Comparison of ENCODE assay signal across 8 cellular contexts in genomic region chr5:43305948-43306563, GRCh38. TPM values are rescaled to one million over a fixed set of nuclear protein-coding genes. Genes with fewer than 3 reads are reported as not detected.
DNase-seq lines count a peak whose midpoint lies in the region; ATAC-seq and TF ChIP-seq lines count a peak whose summit lies in the region.

No MANE protein-coding gene starts in this region.

- H3F3A ChIP-seq in PC-9 (ENCODE audit: insufficient read depth, low read depth), result peaks cover 35% of the 10 kb centered on the region; the same call in 1 of the 2 replicates

- H3K27me3 ChIP-seq in KMS-11 (ENCODE audit: insufficient read depth, low read depth) (no peaks in the 10 kb centered on the region), PC-9 (ENCODE audit: insufficient read depth, low read depth) (no peaks in the 10 kb centered on the region), lower lobe of right lung (ENCODE audit: low read depth) (no peaks in the 10 kb centered on the region)

- H3K4me3 ChIP-seq in KMS-11 (IDR thresholded peaks at IDR 0.05; ENCODE audit: insufficient read depth, low read depth, low read length) (no peak overlapping the region), PC-9 (no peak overlapping the region), lower lobe of right lung (no peak overlapping the region)

- no TSS peak for BruUV-seq in PC-9 (replicated peaks; lab: Mats Ljungman, UMichigan)

- ATAC-seq in lower lobe of right lung (peak in 1 of 2 donors; percentile 61), GM19035 (IDR thresholded peaks at IDR 0.05; ENCODE audit: unreplicated experiment) (no peak)

- no peaks in the 10 kb centered on the region for H3K36me3 ChIP-seq in KMS-11 (ENCODE audit: insufficient read depth)
- peaks cover 63% of the 10 kb centered on the region for H3K36me3 ChIP-seq in PC-9 (ENCODE audit: low read depth)
- H3K36me3 ChIP-seq in lower lobe of right lung, result no peaks in the 10 kb centered on the region

- H3K4me1 ChIP-seq in KMS-11 (ENCODE audit: low read depth, poor library complexity, severe bottlenecking) (peaks cover 30% of the 10 kb centered on the region), PC-9 (replicated peaks; ENCODE audit: insufficient read depth) (peaks cover 34% of the 10 kb centered on the region), lower lobe of right lung (peaks cover 29% of the 10 kb centered on the region)

- H3K9ac ChIP-seq in KMS-11, result no peak overlapping the region

- H3K4me2 ChIP-seq in KMS-11 (no peak overlapping the region), PC-9 (no peak overlapping the region)

- H2AFZ ChIP-seq in KMS-11 (ENCODE audit: low read depth), result no peak overlapping the region
- H2AFZ ChIP-seq in PC-9, result no peak overlapping the region

- CTCF ChIA-PET in PC-9 (lab: Charles Lee), result interaction anchor here (0.6 to 2.2 kb wide), 3 partner anchors 83 to 225 kb away, joined by 3 to 8 read pairs (median 6); partner anchors contain the start of gene TMEM267

- peak; percentile 27 for TF ChIP-seq CTCF in GM20000 (IDR thresholded peaks at IDR 0.05; ENCODE audit: extremely low read depth, missing control alignments)
- TF ChIP-seq CTCF in KMS-11 (conservative IDR thresholded peaks at IDR 0.05; ENCODE audit: low read depth, low read length), result peak; percentile 63
- peak; percentile 95 for TF ChIP-seq CTCF in PC-9 (conservative IDR thresholded peaks at IDR 0.05)
- TF ChIP-seq CTCF in lower lobe of right lung (IDR thresholded peaks at IDR 0.05), result peak; percentile 60

- POLR2A ChIA-PET in PC-9 (lab: Charles Lee; ENCODE audit: unreplicated experiment), result interaction anchor here (0.6 kb wide), 1 partner anchor 9 kb away, joined by 3 read pairs; no protein-coding TSS in a partner anchor

- H3K79me2 ChIP-seq in KMS-11 (ENCODE audit: insufficient read depth, low read depth), result peaks cover 67% of the 10 kb centered on the region
- peaks cover 99% of the 10 kb centered on the region for H3K79me2 ChIP-seq in PC-9 (ENCODE audit: low read depth)

- H3K27ac ChIP-seq in KMS-11, result no peak overlapping the region
- no peak overlapping the region for H3K27ac ChIP-seq in PC-9
- no peak overlapping the region for H3K27ac ChIP-seq in lower lobe of right lung

- H4K20me1 ChIP-seq in KMS-11 (ENCODE audit: insufficient read depth) (no peaks in the 10 kb centered on the region; the same call in 1 of the 2 replicates), PC-9 (ENCODE audit: insufficient read depth) (peaks cover 91% of the 10 kb centered on the region)

- no peaks in the 10 kb centered on the region for H3K9me2 ChIP-seq in PC-9 (ENCODE audit: insufficient read depth)

- DNase-seq in DMS79 treated with DMSO at 0.1 percent for 48 hours (lab: John Stamatoyannopoulos, UW) (peak; percentile 31), GM20000 (ENCODE audit: low spot score) (peak; percentile 25), PC-9 (peak in 1 of 2 experiments; percentile 77), lower lobe of right lung (no peak), cerebellar nuclear complex (lab: John Stamatoyannopoulos, UW) (no peak)
- DNase-seq in central memory CD4-positive, alpha-beta T cell, result peak; percentile 45

- intact Hi-C loops in PC-9 (cut with micrococcal nuclease; ENCODE audit: unreplicated experiment), result loop anchor here (5.0 kb wide), 1 partner anchor 394 kb away; no protein-coding TSS in a partner anchor
- intact Hi-C loops in lower lobe of right lung (cut with DNase I), result no loop called here

- H3K9me3 ChIP-seq in PC-9 (ENCODE audit: insufficient read depth, low read depth) (no peaks in the 10 kb centered on the region), lower lobe of right lung (no peaks in the 10 kb centered on the region)

RNA-seq across cellular contexts. Expression of gene HMGCS1, which starts 7.2 kb away (rescaled TPM):
- 152 and 189 TPM in 2 replicates for total RNA-seq in PC-9 (2021)
- 119 TPM for total RNA-seq in lower lobe of right lung

Comparison
In these comparisons a context has a peak if more than half of its experiments do, and no peak if none do; other contexts are left out.
1. DNase-seq: peak in DMS79 treated with DMSO at 0.1 percent for 48 hours (single experiment), GM20000 (single experiment) and central memory CD4-positive, alpha-beta T cell (single experiment); none in lower lobe of right lung (single experiment) and cerebellar nuclear complex (0 of 2).
2. CTCF ChIP-seq: peak in every context shown above with its lines; median percentile 95 in PC-9; 63 in KMS-11; 60 in lower lobe of right lung; 27 in GM20000.